Comparison of ENCODE assay signal across 31 cellular contexts in the genomic region with DNA sequence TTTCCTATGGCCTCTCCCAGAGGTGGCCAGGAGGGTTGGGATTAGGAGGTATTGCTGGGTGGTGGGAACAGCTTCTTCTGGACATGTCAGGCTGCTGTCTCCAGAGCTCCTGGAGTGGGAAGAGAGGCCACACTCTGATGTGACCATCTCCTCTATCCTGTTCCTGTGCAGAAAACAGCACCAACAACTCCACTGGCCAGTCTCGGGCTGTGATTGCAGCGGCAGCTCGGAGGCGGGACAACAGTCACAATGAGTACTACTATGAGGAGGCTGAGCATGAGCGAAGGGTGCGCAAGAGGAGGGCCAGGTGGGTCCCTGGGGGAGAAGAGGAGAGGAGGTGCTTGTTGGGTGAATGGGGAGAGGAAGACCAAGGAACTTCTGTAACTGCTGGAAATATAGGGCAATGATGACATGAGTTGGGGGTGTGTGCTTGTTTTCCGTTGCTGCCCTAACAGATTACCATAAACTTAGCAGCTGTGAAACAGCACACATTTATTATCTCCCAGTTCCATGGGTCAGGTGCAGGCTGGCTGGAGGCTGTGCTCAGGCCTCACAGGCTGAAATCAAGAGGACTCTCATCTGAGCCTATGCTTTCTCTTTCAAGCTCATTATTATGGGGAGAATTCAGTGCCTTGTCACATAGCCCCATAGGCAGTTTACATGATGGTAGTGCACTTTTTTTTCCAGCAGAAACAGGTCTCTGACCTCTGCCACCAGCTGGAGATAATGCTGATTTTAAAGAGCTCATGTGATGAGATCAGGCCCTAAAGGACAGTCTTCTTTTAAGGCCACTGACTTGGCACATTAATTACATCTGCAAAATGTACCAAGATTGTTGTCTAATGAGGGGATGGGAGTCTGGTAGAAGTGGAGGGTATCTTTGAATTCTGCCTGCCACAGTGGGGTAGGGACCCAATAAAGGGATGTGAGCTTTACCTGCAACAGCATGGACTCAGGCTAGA. TPM values are rescaled to one million over a fixed set of nuclear protein-coding genes. Genes with fewer than 3 reads are reported as not detected.
"Had no signal": no experiment of that assay in that cellular context is flagged by ENCODE, and none has a peak within 500 bp of the region (broad histone marks: within the 10 kb centered on the region; RNA-seq: fewer than 3 reads in every experiment).

No MANE protein-coding gene starts in this region.

- H3K4me3 Mint-ChIP-seq: activated CD4-positive, alpha-beta T cell treated with anti-CD3 and anti-CD28 coated beads, Interleukin-2, amount 10 ng/mL, durations not matched to agents 7 days and 5 days; activated CD8-positive, alpha-beta T cell treated with anti-CD3 and anti-CD28 coated beads for 36 hours; activated naive CD4-positive, alpha-beta T cell treated with anti-CD3 and anti-CD28 coated beads for 36 hours; activated naive CD8-positive, alpha-beta T cell treated with anti-CD3 and anti-CD28 coated beads, Interleukin-2, amount 10 ng/mL, durations not matched to agents 7 days and 5 days; immature natural killer cell; mesothelial cell of epicardium; natural killer cell; stimulated activated naive B cell treated with anti-CD40 and anti-IgM and Interleukin-4, amounts not matched to agents 10 μg/mL and 1 μg/mL and 100 μg/mL, for 72 hours; type B pancreatic cell had no signal

- H3K27me3 ChIP-seq: colonic mucosa, hepatocyte, neutrophil, ovary, sigmoid colon, testis had no signal

- H3K9me3 ChIP-seq: colonic mucosa, left ventricle myocardium inferior, neutrophil, ovary, sigmoid colon, testis had no signal

- H3K27me3 Mint-ChIP-seq: activated CD4-positive, alpha-beta T cell treated with anti-CD3 and anti-CD28 coated beads, Interleukin-2, amount 10 ng/mL, durations not matched to agents 7 days and 5 days; activated CD8-positive, alpha-beta T cell treated with anti-CD3 and anti-CD28 coated beads for 36 hours; activated naive CD8-positive, alpha-beta T cell treated with anti-CD3 and anti-CD28 coated beads, Interleukin-2, amount 10 ng/mL, durations not matched to agents 7 days and 5 days; stimulated activated naive B cell treated with anti-CD40 and anti-IgM and Interleukin-4, amounts not matched to agents 10 μg/mL and 1 μg/mL and 100 μg/mL, for 72 hours; type B pancreatic cell had no signal

- H3K79me2 ChIP-seq: hepatocyte had no signal

- H3K4me2 ChIP-seq: hepatocyte, smooth muscle cell had no signal

- H3K27ac Mint-ChIP-seq: activated CD4-positive, alpha-beta T cell treated with anti-CD3 and anti-CD28 coated beads, Interleukin-2, amount 10 ng/mL, durations not matched to agents 7 days and 5 days; activated CD8-positive, alpha-beta T cell treated with anti-CD3 and anti-CD28 coated beads for 36 hours; activated naive CD4-positive, alpha-beta T cell treated with anti-CD3 and anti-CD28 coated beads for 36 hours; activated naive CD8-positive, alpha-beta T cell treated with anti-CD3 and anti-CD28 coated beads, Interleukin-2, amount 10 ng/mL, durations not matched to agents 7 days and 5 days; mesothelial cell of epicardium; natural killer cell; stimulated activated naive B cell treated with anti-CD40 and anti-IgM and Interleukin-4, amounts not matched to agents 10 μg/mL and 1 μg/mL and 100 μg/mL, for 72 hours; type B pancreatic cell had no signal

- ATAC-seq: activated CD4-positive, CD25-positive, alpha-beta regulatory T cell treated with anti-CD3 and anti-CD28 coated beads, Interleukin-2, amount 50 U/mL, for 24 hours; activated CD8-positive, alpha-beta T cell treated with anti-CD3 and anti-CD28 coated beads for 36 hours; natural killer cell; stimulated activated naive B cell treated with anti-CD40 and anti-IgM and Interleukin-4, amounts not matched to agents 10 μg/mL and 1 μg/mL and 100 μg/mL, for 72 hours had no signal

- H3K9me3 Mint-ChIP-seq: activated CD4-positive, alpha-beta T cell treated with anti-CD3 and anti-CD28 coated beads, Interleukin-2, amount 10 ng/mL, durations not matched to agents 7 days and 5 days; activated CD8-positive, alpha-beta T cell treated with anti-CD3 and anti-CD28 coated beads for 36 hours; activated naive CD4-positive, alpha-beta T cell treated with anti-CD3 and anti-CD28 coated beads for 36 hours; activated naive CD8-positive, alpha-beta T cell treated with anti-CD3 and anti-CD28 coated beads, Interleukin-2, amount 10 ng/mL, durations not matched to agents 7 days and 5 days; immature natural killer cell; mesothelial cell of epicardium; natural killer cell; stimulated activated naive B cell treated with anti-CD40 and anti-IgM and Interleukin-4, amounts not matched to agents 10 μg/mL and 1 μg/mL and 100 μg/mL, for 72 hours; type B pancreatic cell had no signal

- H3K4me3 ChIP-seq: colonic mucosa, hepatocyte, left ventricle myocardium inferior, ovary, sigmoid colon, smooth muscle cell, testis had no signal

- DNase-seq: activated CD4-positive, alpha-beta T cell treated with anti-CD3 and anti-CD28 coated beads, Interleukin-2, amount 10 ng/mL, durations not matched to agents 7 days and 5 days; activated CD8-positive, alpha-beta T cell treated with anti-CD3 and anti-CD28 coated beads for 36 hours; activated effector memory CD4-positive, alpha-beta T cell treated with Interleukin-2 at 50 U/mL for 16 hours; activated naive CD4-positive, alpha-beta T cell treated with anti-CD3 and anti-CD28 coated beads for 36 hours; activated naive CD8-positive, alpha-beta T cell treated with anti-CD3 and anti-CD28 coated beads, Interleukin-2, amount 10 ng/mL, durations not matched to agents 7 days and 5 days; activated T-cell treated with anti-CD3 and anti-CD28 coated beads, Interleukin-2, amount 50 U/mL, for 48 hours; amniotic stem cell; colonic mucosa; foreskin melanocyte; glutamatergic neuron; immature natural killer cell; kidney glomerular epithelial cell; left ventricle myocardium inferior; natural killer cell; ovary; sigmoid colon; stimulated activated CD4-positive, alpha-beta T cell treated with anti-CD3 and anti-CD28 coated beads, Interleukin-15, amount 100 ng/mL, for 24 hours; stimulated activated CD4-positive, alpha-beta T cell treated with anti-CD3 and anti-CD28 coated beads, Interleukin-2, amount 100 ng/mL, for 48 hours; stimulated activated CD8-positive, alpha-beta memory T cell treated with anti-CD3 and anti-CD28 coated beads, Interleukin-4, amount 100 ng/mL, for 48 hours; stimulated activated naive B cell treated with anti-CD40 and anti-IgM and Interleukin-4, amounts not matched to agents 10 μg/mL and 1 μg/mL and 100 μg/mL, for 72 hours; T1000; testis had no signal

- H3K4me1 Mint-ChIP-seq: activated CD4-positive, alpha-beta T cell treated with anti-CD3 and anti-CD28 coated beads, Interleukin-2, amount 10 ng/mL, durations not matched to agents 7 days and 5 days; activated naive CD8-positive, alpha-beta T cell treated with anti-CD3 and anti-CD28 coated beads, Interleukin-2, amount 10 ng/mL, durations not matched to agents 7 days and 5 days; immature natural killer cell; mesothelial cell of epicardium; natural killer cell had no signal

- H3K36me3 ChIP-seq: colonic mucosa, neutrophil, ovary had no signal

- H3K36me3 Mint-ChIP-seq: activated naive CD8-positive, alpha-beta T cell treated with anti-CD3 and anti-CD28 coated beads, Interleukin-2, amount 10 ng/mL, durations not matched to agents 7 days and 5 days; immature natural killer cell; natural killer cell had no signal

- H2AFZ ChIP-seq: hepatocyte had no signal

- H3K27ac ChIP-seq: colonic mucosa, hepatocyte, left ventricle myocardium inferior, neutrophil, ovary, sigmoid colon, testis had no signal

- H3K4me1 ChIP-seq: colonic mucosa, left ventricle myocardium inferior, sigmoid colon, testis had no signal

RNA-seq across cellular contexts. Expression of gene VANGL2, which starts 20.8 kb away (rescaled TPM):
- total RNA-seq: lung microvascular endothelial cell; T-helper 1 cell treated with Interleukin-12 subunit alpha and Interleukin-12 subunit beta and Interleukin-4 antibody, amounts not matched to agents 30 ng/mL and 1 ng/mL, for 36 hours had no signal
- polyA plus RNA-seq: immature natural killer cell had no signal

RNA-seq across cellular contexts. Expression of gene NHLH1, which starts 54.3 kb away (rescaled TPM):
- total RNA-seq: bronchial epithelial cell, left ventricle myocardium inferior, lung microvascular endothelial cell, smooth muscle cell had no signal
- polyA plus RNA-seq: hepatocyte, immature natural killer cell had no signal
